15 cellular contexts compared by ENCODE assay signal in the genomic region with DNA sequence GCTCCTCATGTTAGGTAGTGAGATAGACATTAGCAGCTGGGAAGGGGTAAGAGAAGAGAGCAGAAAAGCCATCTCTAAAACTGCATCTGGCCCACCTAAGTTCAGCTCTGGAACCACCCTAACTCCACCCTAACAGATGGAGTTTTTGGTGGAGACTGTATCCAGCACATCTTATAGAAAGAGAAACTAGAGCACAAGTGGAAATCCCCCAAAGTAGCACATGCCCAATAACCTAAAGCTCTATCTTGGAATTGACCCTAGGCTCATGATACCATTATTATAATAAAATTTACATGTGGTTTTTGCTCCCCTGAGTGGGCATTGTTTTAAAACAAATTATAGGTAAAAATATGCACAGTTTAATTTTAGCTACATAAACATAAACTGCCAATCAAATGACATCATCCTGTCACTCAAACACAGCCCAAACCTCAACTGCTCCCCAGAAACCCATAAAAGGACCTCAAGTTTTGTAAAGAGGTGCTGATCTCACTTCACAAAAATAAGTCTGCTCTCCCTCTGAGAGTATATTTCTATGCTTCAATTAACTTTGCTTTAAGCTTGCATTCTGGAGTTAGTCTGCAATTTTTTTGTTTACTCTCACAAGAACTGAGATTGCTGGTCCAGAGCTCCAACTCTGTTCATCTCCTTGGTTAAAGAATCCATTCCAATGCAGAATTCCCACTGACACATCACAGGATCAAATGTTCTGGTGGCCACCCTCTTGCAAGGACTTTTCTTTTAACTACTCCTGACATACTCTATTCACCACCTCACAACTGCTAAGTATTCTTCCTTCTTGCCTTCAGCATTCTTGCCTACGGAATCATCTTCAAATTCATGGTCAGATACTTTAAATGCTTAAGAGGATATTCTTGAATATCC.
DNase-seq lines count a peak whose midpoint lies in the region; ATAC-seq, FAIRE-seq and TF ChIP-seq lines count a peak whose summit lies in the region.
"Had no signal": no experiment of that assay in that cellular context is flagged by ENCODE, and none has a peak within 500 bp of the region (broad histone marks: within the 10 kb centered on the region; RNA-seq: fewer than 3 reads in every experiment).

No MANE protein-coding gene starts in this region.

- 0 out of 2 replicates have a peak overlapping the region, but pooled peaks have one; percentile 31 for H3K14ac ChIP-seq in IMR-90 (replicated peaks; ENCODE audit: low read depth, low read length)

- H3K9ac ChIP-seq in GM23248 (no peak overlapping the region), IMR-90 (ENCODE audit: low read depth, low read length) (no peak overlapping the region)

- dilution Hi-C loops in IMR-90 (cut with HindIII; ENCODE audit: low sequenced_read_pairs, unreplicated experiment) = no loop called here

- TF ChIP-seq RAD21 in IMR-90 (IDR thresholded peaks at IDR 0.05; ENCODE audit: low read length) = no peak

- no peak overlapping the region for H3K23ac ChIP-seq in IMR-90 (ENCODE audit: low read depth, low read length)

- no peaks in the 10 kb centered on the region for H3K27me3 Mint-ChIP-seq in activated T-cell treated with anti-CD3 and anti-CD28 coated beads, Interleukin-2, amount 50 U/mL, for 24 hours

- H4K91ac ChIP-seq in IMR-90 (ENCODE audit: insufficient read depth, low read depth, low read length) = no peak overlapping the region

- no peak overlapping the region for H2BK120ac ChIP-seq in IMR-90 (ENCODE audit: low read depth, low read length)

- H3K4me1 ChIP-seq in GM23248 (ENCODE audit: insufficient read depth) = peaks cover 24% of the 10 kb centered on the region
- no peaks in the 10 kb centered on the region; the same call in 1 of the 2 replicates for H3K4me1 ChIP-seq in IMR-90 (ENCODE audit: control insufficient read depth, insufficient read depth, low read length)
- no peaks in the 10 kb centered on the region for H3K4me1 ChIP-seq in vagina
- H3K4me1 ChIP-seq in small intestine (ENCODE audit: control insufficient read depth in 2 of 2, insufficient read depth in 1 of 2, low read depth in 1 of 2, low read length in 1 of 2) = no peaks in the 10 kb centered on the region
- H3K4me1 ChIP-seq: uterus had no signal

- peaks cover 6% of the 10 kb centered on the region for H3K9me3 Mint-ChIP-seq in activated T-cell treated with anti-CD3 and anti-CD28 coated beads, Interleukin-2, amount 50 U/mL, for 24 hours
- H3K9me3 Mint-ChIP-seq: neural crest cell, WTC11 had no signal

- TF ChIP-seq POLR2A in IMR-90 (IDR thresholded peaks at IDR 0.05; ENCODE audit: low read depth, low read length) (no peak), vagina (IDR thresholded peaks at IDR 0.05) (no peak)

- H3K4ac ChIP-seq in IMR-90 (ENCODE audit: low read depth, low read length) = no peak overlapping the region

- WGBS in GM23248 (ENCODE audit: low coverage in 1 of 2, low lambda C conversion rate in 2 of 2, missing lambda C conversion rate in 2 of 2), 2 experiments = 78 to 91% methylated on average over 1 of the region's 1 CpG
- WGBS in IMR-90 (ENCODE audit: extremely low coverage in 2 of 2, insufficient read length in 1 of 2), 2 experiments = no CpG with 5 or more reads among the region's 1 CpG
- 76 to 84% (median 83%) methylated on average over 1 of the region's 1 CpG for WGBS in small intestine, 3 donors

- H2BK15ac ChIP-seq in IMR-90 (ENCODE audit: low read depth, low read length) = 0 out of 3 replicates have a peak overlapping the region, but pooled peaks have one; percentile 10

- no peaks in the 10 kb centered on the region for H4K20me1 ChIP-seq in GM23248 (ENCODE audit: insufficient read depth)
- no peaks in the 10 kb centered on the region for H4K20me1 ChIP-seq in IMR-90 (ENCODE audit: insufficient read depth, low read length)

- no peak overlapping the region for H2AFZ ChIP-seq in GM23248
- no peak overlapping the region for H2AFZ ChIP-seq in IMR-90 (replicated peaks; ENCODE audit: low read length, poor library complexity)

- H3K27ac Mint-ChIP-seq in activated T-cell treated with anti-CD3 and anti-CD28 coated beads, Interleukin-2, amount 50 U/mL, for 24 hours = no peak overlapping the region
- H3K27ac Mint-ChIP-seq: WTC11 had no signal

- H3K18ac ChIP-seq in IMR-90 (ENCODE audit: low read depth, low read length) = no peak overlapping the region; the same call in 1 of the 2 replicates

- no peaks in the 10 kb centered on the region for H3K9me1 ChIP-seq in IMR-90 (ENCODE audit: insufficient read depth, low read length)

- H3K4me3 ChIP-seq in GM23248 (no peak overlapping the region), IMR-90 (ENCODE audit: insufficient read depth, low read depth, low read length) (no peak overlapping the region), vagina (no peak overlapping the region), small intestine (ENCODE audit: low read depth in 1 of 2, low read length in 2 of 2) (no peak overlapping the region)
- H3K4me3 ChIP-seq: uterus had no signal

- TF ChIP-seq CTCF in IMR-90 (conservative IDR thresholded peaks at IDR 0.05; ENCODE audit: low read depth, low read length) (no peak), vagina (IDR thresholded peaks at IDR 0.05) (no peak), D721Med (IDR thresholded peaks at IDR 0.05; ENCODE audit: insufficient read depth, missing control alignments) (no peak)

- no peak overlapping the region for H2AK9ac ChIP-seq in IMR-90 (replicated peaks; ENCODE audit: low read depth, low read length, poor library complexity)

- H3K79me2 ChIP-seq in GM23248 (ENCODE audit: insufficient read depth) = no peaks in the 10 kb centered on the region

- H3K36me3 Mint-ChIP-seq in activated T-cell treated with anti-CD3 and anti-CD28 coated beads, Interleukin-2, amount 50 U/mL, for 24 hours (ENCODE audit: low read depth) = no peaks in the 10 kb centered on the region
- H3K36me3 Mint-ChIP-seq: WTC11 had no signal

- in situ Hi-C loops in GM23248 (cut with MboI) (no loop called here), IMR-90 (cut with MboI; ENCODE audit: low sequenced_read_pairs) (no loop called here)

- FAIRE-seq in small intestine (lab: Jason Lieb, UNC) (no peak), D721Med (lab: Jason Lieb, UNC) (no peak)

- no peak overlapping the region for H3K4me3 Mint-ChIP-seq in activated T-cell treated with anti-CD3 and anti-CD28 coated beads, Interleukin-2, amount 50 U/mL, for 24 hours
- H3K4me3 Mint-ChIP-seq: neural crest cell, WTC11 had no signal

- H3K4me1 Mint-ChIP-seq in activated T-cell treated with anti-CD3 and anti-CD28 coated beads, Interleukin-2, amount 50 U/mL, for 24 hours (ENCODE audit: low read depth) = no peaks in the 10 kb centered on the region
- H3K4me1 Mint-ChIP-seq: WTC11 had no signal

- BruUV-seq in IMR-90 (replicated peaks; lab: Mats Ljungman, UMichigan) = no TSS peak

- H4K8ac ChIP-seq in IMR-90 (ENCODE audit: low read depth in 2 of 2, low read length in 2 of 2) = no peak overlapping the region

- H2BK20ac ChIP-seq in IMR-90 (ENCODE audit: low read depth, low read length) = no peak overlapping the region

- ATAC-seq in GM18502 (IDR thresholded peaks at IDR 0.05; ENCODE audit: poor library complexity, unreplicated experiment) = peak; percentile 85
- ATAC-seq in IMR-90 (ENCODE audit: low read depth) = no peak
- ATAC-seq: WTC11 had no signal

- H3K56ac ChIP-seq in IMR-90 (ENCODE audit: extremely low read depth, insufficient read depth, low read length) = no peak overlapping the region

- H2AK5ac ChIP-seq in IMR-90 (ENCODE audit: low read depth, low read length) = no peak overlapping the region

- no peaks in the 10 kb centered on the region for H3K27me3 ChIP-seq in GM23248 (replicated peaks; ENCODE audit: insufficient read depth)
- no peaks in the 10 kb centered on the region for H3K27me3 ChIP-seq in IMR-90 (ENCODE audit: control insufficient read depth, insufficient read depth, low read length)
- H3K27me3 ChIP-seq in vagina = no peaks in the 10 kb centered on the region
- no peaks in the 10 kb centered on the region for H3K27me3 ChIP-seq in small intestine (ENCODE audit: control insufficient read depth in 2 of 2, insufficient read depth in 2 of 2, low read length in 2 of 2)
- H3K27me3 ChIP-seq: uterus had no signal

- DNase-seq in GM23248 (no peak), IMR-90 (peak; percentile 18), fibroblast of peridontal ligament (ENCODE audit: extremely low read depth) (peak; percentile 35), vagina (ENCODE audit: extremely low spot score in 2 of 2) (no peak), small intestine (no peak), D721Med (ENCODE audit: insufficient read length, low spot score) (no peak)
- DNase-seq in activated T-cell treated with anti-CD3 and anti-CD28 coated beads, Interleukin-2, amount 50 U/mL, for 24 hours = no peak
- DNase-seq: activated effector memory CD4-positive, alpha-beta T cell treated with anti-CD3 and anti-CD28 coated beads, Interleukin-2, amount 50 U/mL, for 16 hours; GF-D8; NCI-H774; SW 1271; uterus had no signal

- POLR2A ChIA-PET in IMR-90 (lab: Charles Lee; ENCODE audit: unreplicated experiment) = no interaction called here

- H3K36me3 ChIP-seq in GM23248 (ENCODE audit: low read depth) (no peaks in the 10 kb centered on the region), IMR-90 (ENCODE audit: control insufficient read depth, insufficient read depth, low read length) (no peaks in the 10 kb centered on the region), vagina (no peaks in the 10 kb centered on the region), small intestine (ENCODE audit: control insufficient read depth in 2 of 2, insufficient read depth in 2 of 2, low read length in 2 of 2) (no peaks in the 10 kb centered on the region)
- H3K36me3 ChIP-seq: uterus had no signal

- no peak overlapping the region for H4K5ac ChIP-seq in IMR-90 (ENCODE audit: low read depth, low read length)

- intact Hi-C loops in IMR-90 (cut with micrococcal nuclease) = no loop called here
- intact Hi-C loops in vagina (cut with DNase I) = no loop called here

- no peaks in the 10 kb centered on the region for H3K9me3 ChIP-seq in GM23248 (ENCODE audit: low read depth)
- H3K9me3 ChIP-seq in IMR-90 (ENCODE audit: control insufficient read depth, insufficient read depth, low read length) = no peaks in the 10 kb centered on the region
- H3K9me3 ChIP-seq in vagina = no peaks in the 10 kb centered on the region
- no peaks in the 10 kb centered on the region for H3K9me3 ChIP-seq in small intestine (ENCODE audit: control insufficient read depth, low read depth)
- H3K9me3 ChIP-seq: uterus had no signal

- H3F3A ChIP-seq in GM23248 (ENCODE audit: insufficient read depth) = peaks cover 20% of the 10 kb centered on the region

- CTCF ChIA-PET in IMR-90 (lab: Yijun Ruan, JAX) = interaction anchor here (1.0 kb wide), 1 partner anchor 12 kb away, joined by 3 read pairs; no protein-coding TSS in a partner anchor

- H3K4me2 ChIP-seq in GM23248 (ENCODE audit: unreplicated experiment) (peak overlapping the region; percentile 42), IMR-90 (ENCODE audit: low read depth, low read length) (no peak overlapping the region)

- H3K79me1 ChIP-seq in IMR-90 (ENCODE audit: low read depth in 1 of 2, low read length in 2 of 2) = no peaks in the 10 kb centered on the region

- H3K9me2 ChIP-seq in GM23248 (ENCODE audit: insufficient read depth) = no peaks in the 10 kb centered on the region

- H3K27ac ChIP-seq in GM23248 (peak overlapping the region; percentile 38), IMR-90 (ENCODE audit: insufficient read depth, low read length) (no peak overlapping the region), vagina (no peak overlapping the region), small intestine (ENCODE audit: low read depth in 1 of 2, low read length in 1 of 2) (no peak overlapping the region)
- H3K27ac ChIP-seq: uterus had no signal

- H2BK5ac ChIP-seq in IMR-90 (ENCODE audit: low read depth, low read length, poor library complexity, severe bottlenecking) = no peak overlapping the region

Comparison
In these comparisons a context has a peak if more than half of its experiments do, and no peak if none do; other contexts are left out.
1. DNase-seq: peak in IMR-90 (single experiment) and fibroblast of peridontal ligament (single experiment); none in GM23248 (single experiment), activated T-cell treated with anti-CD3 and anti-CD28 coated beads, Interleukin-2, amount 50 U/mL, for 24 hours (single experiment), vagina (0 of 2), small intestine (single experiment) and D721Med (single experiment).